2 cellular contexts compared by ENCODE assay signal in the genomic region with DNA sequence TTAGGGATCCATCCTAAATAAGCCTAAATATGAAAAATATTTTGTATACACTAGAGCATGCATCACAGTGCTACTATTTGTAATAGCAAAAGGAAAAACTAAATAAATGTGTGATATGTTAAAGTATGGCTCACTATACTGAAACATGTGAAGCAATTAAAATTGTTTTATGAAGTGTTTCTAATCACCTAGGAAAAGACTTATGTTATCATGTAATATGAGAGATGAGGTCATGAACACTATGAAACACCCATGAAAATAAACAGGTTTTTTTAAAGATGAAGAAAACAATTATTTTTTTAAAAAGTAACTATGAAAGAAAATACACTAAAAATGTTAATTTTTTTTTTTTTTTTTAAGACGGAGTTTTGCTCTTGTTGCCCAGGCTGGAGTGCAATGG.
TF ChIP-seq lines count a peak whose summit lies in the region.

No MANE protein-coding gene starts in this region.

TF ChIP-seq in A549, 52 proteins besides CTCF, POLR2A, EP300 and RAD21:
- no peak for TF ChIP-seq KDM5A (IDR thresholded peaks at IDR 0.05)
- TF ChIP-seq, protein P1, sequence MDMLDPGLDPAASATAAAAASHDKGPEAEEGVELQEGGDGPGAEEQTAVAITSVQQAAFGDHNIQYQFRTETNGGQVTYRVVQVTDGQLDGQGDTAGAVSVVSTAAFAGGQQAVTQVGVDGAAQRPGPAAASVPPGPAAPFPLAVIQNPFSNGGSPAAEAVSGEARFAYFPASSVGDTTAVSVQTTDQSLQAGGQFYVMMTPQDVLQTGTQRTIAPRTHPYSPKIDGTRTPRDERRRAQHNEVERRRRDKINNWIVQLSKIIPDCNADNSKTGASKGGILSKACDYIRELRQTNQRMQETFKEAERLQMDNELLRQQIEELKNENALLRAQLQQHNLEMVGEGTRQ (IDR thresholded peaks at IDR 0.05), result no peak
- TF ChIP-seq, protein P2, sequence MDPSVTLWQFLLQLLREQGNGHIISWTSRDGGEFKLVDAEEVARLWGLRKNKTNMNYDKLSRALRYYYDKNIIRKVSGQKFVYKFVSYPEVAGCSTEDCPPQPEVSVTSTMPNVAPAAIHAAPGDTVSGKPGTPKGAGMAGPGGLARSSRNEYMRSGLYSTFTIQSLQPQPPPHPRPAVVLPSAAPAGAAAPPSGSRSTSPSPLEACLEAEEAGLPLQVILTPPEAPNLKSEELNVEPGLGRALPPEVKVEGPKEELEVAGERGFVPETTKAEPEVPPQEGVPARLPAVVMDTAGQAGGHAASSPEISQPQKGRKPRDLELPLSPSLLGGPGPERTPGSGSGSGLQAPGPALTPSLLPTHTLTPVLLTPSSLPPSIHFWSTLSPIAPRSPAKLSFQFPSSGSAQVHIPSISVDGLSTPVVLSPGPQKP (IDR thresholded peaks at IDR 0.05; ENCODE audit: low read depth, low read length), result no peak
- TF ChIP-seq, protein P3, sequence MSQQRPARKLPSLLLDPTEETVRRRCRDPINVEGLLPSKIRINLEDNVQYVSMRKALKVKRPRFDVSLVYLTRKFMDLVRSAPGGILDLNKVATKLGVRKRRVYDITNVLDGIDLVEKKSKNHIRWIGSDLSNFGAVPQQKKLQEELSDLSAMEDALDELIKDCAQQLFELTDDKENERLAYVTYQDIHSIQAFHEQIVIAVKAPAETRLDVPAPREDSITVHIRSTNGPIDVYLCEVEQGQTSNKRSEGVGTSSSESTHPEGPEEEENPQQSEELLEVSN (IDR thresholded peaks at IDR 0.05; ENCODE audit: borderline replicate concordance, low read depth), result no peak
- TF ChIP-seq GATA3 (IDR thresholded peaks at IDR 0.05; ENCODE audit: borderline replicate concordance), result no peak
- TF ChIP-seq, protein P4, sequence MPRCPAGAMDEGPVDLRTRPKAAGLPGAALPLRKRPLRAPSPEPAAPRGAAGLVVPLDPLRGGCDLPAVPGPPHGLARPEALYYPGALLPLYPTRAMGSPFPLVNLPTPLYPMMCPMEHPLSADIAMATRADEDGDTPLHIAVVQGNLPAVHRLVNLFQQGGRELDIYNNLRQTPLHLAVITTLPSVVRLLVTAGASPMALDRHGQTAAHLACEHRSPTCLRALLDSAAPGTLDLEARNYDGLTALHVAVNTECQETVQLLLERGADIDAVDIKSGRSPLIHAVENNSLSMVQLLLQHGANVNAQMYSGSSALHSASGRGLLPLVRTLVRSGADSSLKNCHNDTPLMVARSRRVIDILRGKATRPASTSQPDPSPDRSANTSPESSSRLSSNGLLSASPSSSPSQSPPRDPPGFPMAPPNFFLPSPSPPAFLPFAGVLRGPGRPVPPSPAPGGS (IDR thresholded peaks at IDR 0.05), result no peak
- TF ChIP-seq JUN (IDR thresholded peaks at IDR 0.05), result no peak
- no peak for TF ChIP-seq NPAS2 (CRISPR knock-in tag; IDR thresholded peaks at IDR 0.05; ENCODE audit: borderline replicate concordance)
- TF ChIP-seq RCOR1 (IDR thresholded peaks at IDR 0.05; ENCODE audit: low read depth, low read length), result no peak
- no peak for TF ChIP-seq CHD2 (IDR thresholded peaks at IDR 0.05; ENCODE audit: low read length, partially characterized antibody)
- TF ChIP-seq ZC3H11A (IDR thresholded peaks at IDR 0.05), result no peak
- TF ChIP-seq ZNF302 (CRISPR knock-in tag; IDR thresholded peaks at IDR 0.05), result no peak
- TF ChIP-seq SMC3 (IDR thresholded peaks at IDR 0.05), result no peak

TF ChIP-seq in endothelial cell of umbilical vein, 7 proteins besides CTCF, POLR2A, EP300 and RAD21:
- TF ChIP-seq MYC (IDR thresholded peaks at IDR 0.05; ENCODE audit: low read depth, low read length), result no peak
- no peak for TF ChIP-seq FOS (IDR thresholded peaks at IDR 0.05; ENCODE audit: borderline replicate concordance, insufficient read depth, low read length)
- no peak for TF ChIP-seq EZH2 (IDR thresholded peaks at IDR 0.05; ENCODE audit: borderline replicate concordance, low read depth, low read length, severe bottlenecking)
- no peak for TF ChIP-seq GATA2 (IDR thresholded peaks at IDR 0.05; ENCODE audit: insufficient read depth, insufficient read length, low read depth, low read length)
- no peak for TF ChIP-seq POLR2AphosphoS5 (IDR thresholded peaks at IDR 0.05; ENCODE audit: insufficient read depth, low read depth, low read length)
- TF ChIP-seq, protein P5, sequence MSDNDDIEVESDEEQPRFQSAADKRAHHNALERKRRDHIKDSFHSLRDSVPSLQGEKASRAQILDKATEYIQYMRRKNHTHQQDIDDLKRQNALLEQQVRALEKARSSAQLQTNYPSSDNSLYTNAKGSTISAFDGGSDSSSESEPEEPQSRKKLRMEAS (IDR thresholded peaks at IDR 0.05; ENCODE audit: insufficient read depth, insufficient read length), result no peak
- TF ChIP-seq JUN (IDR thresholded peaks at IDR 0.05; ENCODE audit: borderline replicate concordance, insufficient read depth, insufficient read length, low read depth), result no peak
